Comparison of ENCODE assay signal across 1 cellular context in the genomic region with DNA sequence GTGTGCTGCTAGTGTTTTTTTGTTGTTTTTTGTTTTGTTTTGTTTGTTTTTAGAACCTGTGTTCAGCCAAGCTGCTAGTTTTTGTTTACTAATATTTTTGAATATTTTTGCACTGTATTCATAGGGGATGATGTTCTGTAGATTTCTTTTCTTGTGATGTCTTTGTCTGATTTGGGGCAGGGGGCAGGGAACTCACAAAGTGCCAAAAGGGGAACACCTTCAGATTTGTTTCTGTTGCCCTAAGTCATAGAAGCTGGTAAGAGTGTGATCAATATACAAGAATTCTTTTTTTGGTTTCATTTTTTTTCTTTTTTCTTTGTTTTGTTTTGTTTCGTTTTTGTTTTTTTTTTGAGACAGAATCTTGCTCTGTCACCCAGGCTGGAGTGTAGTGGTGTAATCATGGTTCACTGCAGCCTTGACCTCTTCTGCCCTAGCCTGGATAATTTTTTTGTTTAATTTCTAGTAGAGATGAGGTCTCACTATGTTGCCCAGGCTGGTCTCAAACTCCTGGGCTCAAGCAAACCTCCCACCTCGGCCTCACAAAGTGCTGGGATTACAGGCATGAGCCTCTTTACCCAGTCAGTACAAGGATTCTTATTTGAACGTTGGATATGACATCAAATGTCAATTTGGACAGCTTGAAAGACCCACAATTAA.
TF ChIP-seq lines count a peak whose summit lies in the region.

No MANE protein-coding gene starts in this region.

TF ChIP-seq in HepG2, 621 proteins besides CTCF, POLR2A, EP300 and RAD21 (continued from another document):
- TF ChIP-seq, protein P1, sequence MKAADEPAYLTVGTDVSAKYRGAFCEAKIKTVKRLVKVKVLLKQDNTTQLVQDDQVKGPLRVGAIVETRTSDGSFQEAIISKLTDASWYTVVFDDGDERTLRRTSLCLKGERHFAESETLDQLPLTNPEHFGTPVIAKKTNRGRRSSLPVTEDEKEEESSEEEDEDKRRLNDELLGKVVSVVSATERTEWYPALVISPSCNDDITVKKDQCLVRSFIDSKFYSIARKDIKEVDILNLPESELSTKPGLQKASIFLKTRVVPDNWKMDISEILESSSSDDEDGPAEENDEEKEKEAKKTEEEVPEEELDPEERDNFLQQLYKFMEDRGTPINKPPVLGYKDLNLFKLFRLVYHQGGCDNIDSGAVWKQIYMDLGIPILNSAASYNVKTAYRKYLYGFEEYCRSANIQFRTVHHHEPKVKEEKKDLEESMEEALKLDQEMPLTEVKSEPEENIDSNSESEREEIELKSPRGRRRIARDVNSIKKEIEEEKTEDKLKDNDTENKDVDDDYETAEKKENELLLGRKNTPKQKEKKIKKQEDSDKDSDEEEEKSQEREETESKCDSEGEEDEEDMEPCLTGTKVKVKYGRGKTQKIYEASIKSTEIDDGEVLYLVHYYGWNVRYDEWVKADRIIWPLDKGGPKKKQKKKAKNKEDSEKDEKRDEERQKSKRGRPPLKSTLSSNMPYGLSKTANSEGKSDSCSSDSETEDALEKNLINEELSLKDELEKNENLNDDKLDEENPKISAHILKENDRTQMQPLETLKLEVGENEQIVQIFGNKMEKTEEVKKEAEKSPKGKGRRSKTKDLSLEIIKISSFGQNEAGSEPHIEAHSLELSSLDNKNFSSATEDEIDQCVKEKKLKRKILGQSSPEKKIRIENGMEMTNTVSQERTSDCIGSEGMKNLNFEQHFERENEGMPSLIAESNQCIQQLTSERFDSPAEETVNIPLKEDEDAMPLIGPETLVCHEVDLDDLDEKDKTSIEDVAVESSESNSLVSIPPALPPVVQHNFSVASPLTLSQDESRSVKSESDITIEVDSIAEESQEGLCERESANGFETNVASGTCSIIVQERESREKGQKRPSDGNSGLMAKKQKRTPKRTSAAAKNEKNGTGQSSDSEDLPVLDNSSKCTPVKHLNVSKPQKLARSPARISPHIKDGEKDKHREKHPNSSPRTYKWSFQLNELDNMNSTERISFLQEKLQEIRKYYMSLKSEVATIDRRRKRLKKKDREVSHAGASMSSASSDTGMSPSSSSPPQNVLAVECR (CRISPR knock-in tag; IDR thresholded peaks at IDR 0.05; ENCODE audit: borderline replicate concordance), result no peak
- TF ChIP-seq ZNF224 (CRISPR knock-in tag; IDR thresholded peaks at IDR 0.05) (no peak), ZNF136 (CRISPR knock-in tag; IDR thresholded peaks at IDR 0.05; ENCODE audit: low read depth) (no peak), ISX (CRISPR knock-in tag; conservative IDR thresholded peaks at IDR 0.05) (no peak), ZNF207 (IDR thresholded peaks at IDR 0.05; ENCODE audit: borderline replicate concordance) (no peak), RFXANK (CRISPR knock-in tag; IDR thresholded peaks at IDR 0.05) (no peak), ZBTB3 (CRISPR knock-in tag; IDR thresholded peaks at IDR 0.05; ENCODE audit: borderline replicate concordance, low read depth) (no peak), ZNF446 (CRISPR knock-in tag; IDR thresholded peaks at IDR 0.05) (no peak), ZNF326 (CRISPR knock-in tag; IDR thresholded peaks at IDR 0.05; ENCODE audit: borderline replicate concordance) (no peak), TGIF2 (CRISPR knock-in tag; IDR thresholded peaks at IDR 0.05) (no peak), ZNF138 (CRISPR knock-in tag; IDR thresholded peaks at IDR 0.05; ENCODE audit: low read depth) (no peak), BHLHE40 (IDR thresholded peaks at IDR 0.05; ENCODE audit: low read length) (no peak), ZNF616 (CRISPR knock-in tag; IDR thresholded peaks at IDR 0.05; ENCODE audit: low read depth) (no peak)
- TF ChIP-seq, protein P2, sequence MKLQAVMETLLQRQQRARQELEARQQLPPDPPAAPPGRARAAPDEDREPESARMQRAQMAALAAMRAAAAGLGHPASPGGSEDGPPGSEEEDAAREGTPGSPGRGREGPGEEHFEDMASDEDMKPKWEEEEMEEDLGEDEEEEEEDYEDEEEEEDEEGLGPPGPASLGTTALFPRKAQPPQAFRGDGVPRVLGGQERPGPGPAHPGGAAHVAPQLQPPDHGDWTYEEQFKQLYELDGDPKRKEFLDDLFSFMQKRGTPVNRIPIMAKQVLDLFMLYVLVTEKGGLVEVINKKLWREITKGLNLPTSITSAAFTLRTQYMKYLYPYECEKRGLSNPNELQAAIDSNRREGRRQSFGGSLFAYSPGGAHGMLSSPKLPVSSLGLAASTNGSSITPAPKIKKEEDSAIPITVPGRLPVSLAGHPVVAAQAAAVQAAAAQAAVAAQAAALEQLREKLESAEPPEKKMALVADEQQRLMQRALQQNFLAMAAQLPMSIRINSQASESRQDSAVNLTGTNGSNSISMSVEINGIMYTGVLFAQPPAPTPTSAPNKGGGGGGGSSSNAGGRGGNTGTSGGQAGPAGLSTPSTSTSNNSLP (IDR thresholded peaks at IDR 0.05; ENCODE audit: low read depth, low read length), result no peak; the same call in 1 of the 2 replicates
- TF ChIP-seq, protein P3, sequence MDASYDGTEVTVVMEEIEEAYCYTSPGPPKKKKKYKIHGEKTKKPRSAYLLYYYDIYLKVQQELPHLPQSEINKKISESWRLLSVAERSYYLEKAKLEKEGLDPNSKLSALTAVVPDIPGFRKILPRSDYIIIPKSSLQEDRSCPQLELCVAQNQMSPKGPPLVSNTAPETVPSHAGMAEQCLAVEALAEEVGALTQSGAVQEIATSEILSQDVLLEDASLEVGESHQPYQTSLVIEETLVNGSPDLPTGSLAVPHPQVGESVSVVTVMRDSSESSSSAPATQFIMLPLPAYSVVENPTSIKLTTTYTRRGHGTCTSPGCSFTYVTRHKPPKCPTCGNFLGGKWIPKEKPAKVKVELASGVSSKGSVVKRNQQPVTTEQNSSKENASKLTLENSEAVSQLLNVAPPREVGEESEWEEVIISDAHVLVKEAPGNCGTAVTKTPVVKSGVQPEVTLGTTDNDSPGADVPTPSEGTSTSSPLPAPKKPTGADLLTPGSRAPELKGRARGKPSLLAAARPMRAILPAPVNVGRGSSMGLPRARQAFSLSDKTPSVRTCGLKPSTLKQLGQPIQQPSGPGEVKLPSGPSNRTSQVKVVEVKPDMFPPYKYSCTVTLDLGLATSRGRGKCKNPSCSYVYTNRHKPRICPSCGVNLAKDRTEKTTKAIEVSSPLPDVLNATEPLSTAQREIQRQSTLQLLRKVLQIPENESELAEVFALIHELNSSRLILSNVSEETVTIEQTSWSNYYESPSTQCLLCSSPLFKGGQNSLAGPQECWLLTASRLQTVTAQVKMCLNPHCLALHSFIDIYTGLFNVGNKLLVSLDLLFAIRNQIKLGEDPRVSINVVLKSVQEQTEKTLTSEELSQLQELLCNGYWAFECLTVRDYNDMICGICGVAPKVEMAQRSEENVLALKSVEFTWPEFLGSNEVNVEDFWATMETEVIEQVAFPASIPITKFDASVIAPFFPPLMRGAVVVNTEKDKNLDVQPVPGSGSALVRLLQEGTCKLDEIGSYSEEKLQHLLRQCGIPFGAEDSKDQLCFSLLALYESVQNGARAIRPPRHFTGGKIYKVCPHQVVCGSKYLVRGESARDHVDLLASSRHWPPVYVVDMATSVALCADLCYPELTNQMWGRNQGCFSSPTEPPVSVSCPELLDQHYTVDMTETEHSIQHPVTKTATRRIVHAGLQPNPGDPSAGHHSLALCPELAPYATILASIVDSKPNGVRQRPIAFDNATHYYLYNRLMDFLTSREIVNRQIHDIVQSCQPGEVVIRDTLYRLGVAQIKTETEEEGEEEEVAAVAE (CRISPR knock-in tag; IDR thresholded peaks at IDR 0.05; ENCODE audit: borderline replicate concordance), result no peak
- TF ChIP-seq, protein P4, sequence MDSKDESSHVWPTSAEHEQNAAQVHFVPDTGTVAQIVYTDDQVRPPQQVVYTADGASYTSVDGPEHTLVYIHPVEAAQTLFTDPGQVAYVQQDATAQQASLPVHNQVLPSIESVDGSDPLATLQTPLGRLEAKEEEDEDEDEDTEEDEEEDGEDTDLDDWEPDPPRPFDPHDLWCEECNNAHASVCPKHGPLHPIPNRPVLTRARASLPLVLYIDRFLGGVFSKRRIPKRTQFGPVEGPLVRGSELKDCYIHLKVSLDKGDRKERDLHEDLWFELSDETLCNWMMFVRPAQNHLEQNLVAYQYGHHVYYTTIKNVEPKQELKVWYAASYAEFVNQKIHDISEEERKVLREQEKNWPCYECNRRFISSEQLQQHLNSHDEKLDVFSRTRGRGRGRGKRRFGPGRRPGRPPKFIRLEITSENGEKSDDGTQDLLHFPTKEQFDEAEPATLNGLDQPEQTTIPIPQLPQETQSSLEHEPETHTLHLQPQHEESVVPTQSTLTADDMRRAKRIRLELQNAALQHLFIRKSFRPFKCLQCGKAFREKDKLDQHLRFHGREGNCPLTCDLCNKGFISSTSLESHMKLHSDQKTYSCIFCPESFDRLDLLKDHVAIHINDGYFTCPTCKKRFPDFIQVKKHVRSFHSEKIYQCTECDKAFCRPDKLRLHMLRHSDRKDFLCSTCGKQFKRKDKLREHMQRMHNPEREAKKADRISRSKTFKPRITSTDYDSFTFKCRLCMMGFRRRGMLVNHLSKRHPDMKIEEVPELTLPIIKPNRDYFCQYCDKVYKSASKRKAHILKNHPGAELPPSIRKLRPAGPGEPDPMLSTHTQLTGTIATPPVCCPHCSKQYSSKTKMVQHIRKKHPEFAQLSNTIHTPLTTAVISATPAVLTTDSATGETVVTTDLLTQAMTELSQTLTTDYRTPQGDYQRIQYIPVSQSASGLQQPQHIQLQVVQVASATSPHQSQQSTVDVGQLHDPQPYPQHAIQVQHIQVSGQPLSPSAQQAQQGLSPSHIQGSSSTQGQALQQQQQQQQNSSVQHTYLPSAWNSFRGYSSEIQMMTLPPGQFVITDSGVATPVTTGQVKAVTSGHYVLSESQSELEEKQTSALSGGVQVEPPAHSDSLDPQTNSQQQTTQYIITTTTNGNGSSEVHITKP (CRISPR knock-in tag; IDR thresholded peaks at IDR 0.05; ENCODE audit: low read depth), result no peak
TF ChIP-seq in HepG2: peak in this region for 44.
